2 cellular contexts compared by ENCODE assay signal in the genomic region with DNA sequence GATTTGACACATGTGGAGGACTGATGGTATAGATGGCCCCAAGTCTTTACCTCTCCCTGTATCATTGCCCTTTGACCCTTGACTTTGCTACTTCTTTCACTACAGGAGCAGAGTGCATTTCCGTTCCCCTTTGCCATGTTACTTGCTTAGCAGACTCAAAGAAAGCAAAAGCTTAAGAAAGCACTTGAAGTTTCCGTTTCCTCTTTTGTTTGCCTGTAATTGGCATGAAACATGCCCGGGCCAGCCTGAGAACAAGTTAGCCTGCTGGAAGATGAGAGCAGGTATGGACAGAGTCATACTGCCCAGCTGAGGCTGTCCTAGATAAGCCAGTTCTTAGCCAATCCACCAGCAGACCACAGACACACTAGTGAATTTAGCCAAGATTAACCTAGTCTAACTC.
TF ChIP-seq lines count a peak whose summit lies in the region.

No MANE protein-coding gene starts in this region.

TF ChIP-seq in GM12878, 131 proteins besides CTCF, POLR2A, EP300 and RAD21 (continued from another document):
- TF ChIP-seq, protein P1, sequence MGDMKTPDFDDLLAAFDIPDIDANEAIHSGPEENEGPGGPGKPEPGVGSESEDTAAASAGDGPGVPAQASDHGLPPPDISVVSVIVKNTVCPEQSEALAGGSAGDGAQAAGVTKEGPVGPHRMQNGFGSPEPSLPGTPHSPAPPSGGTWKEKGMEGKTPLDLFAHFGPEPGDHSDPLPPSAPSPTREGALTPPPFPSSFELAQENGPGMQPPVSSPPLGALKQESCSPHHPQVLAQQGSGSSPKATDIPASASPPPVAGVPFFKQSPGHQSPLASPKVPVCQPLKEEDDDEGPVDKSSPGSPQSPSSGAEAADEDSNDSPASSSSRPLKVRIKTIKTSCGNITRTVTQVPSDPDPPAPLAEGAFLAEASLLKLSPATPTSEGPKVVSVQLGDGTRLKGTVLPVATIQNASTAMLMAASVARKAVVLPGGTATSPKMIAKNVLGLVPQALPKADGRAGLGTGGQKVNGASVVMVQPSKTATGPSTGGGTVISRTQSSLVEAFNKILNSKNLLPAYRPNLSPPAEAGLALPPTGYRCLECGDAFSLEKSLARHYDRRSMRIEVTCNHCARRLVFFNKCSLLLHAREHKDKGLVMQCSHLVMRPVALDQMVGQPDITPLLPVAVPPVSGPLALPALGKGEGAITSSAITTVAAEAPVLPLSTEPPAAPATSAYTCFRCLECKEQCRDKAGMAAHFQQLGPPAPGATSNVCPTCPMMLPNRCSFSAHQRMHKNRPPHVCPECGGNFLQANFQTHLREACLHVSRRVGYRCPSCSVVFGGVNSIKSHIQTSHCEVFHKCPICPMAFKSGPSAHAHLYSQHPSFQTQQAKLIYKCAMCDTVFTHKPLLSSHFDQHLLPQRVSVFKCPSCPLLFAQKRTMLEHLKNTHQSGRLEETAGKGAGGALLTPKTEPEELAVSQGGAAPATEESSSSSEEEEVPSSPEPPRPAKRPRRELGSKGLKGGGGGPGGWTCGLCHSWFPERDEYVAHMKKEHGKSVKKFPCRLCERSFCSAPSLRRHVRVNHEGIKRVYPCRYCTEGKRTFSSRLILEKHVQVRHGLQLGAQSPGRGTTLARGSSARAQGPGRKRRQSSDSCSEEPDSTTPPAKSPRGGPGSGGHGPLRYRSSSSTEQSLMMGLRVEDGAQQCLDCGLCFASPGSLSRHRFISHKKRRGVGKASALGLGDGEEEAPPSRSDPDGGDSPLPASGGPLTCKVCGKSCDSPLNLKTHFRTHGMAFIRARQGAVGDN (IDR thresholded peaks at IDR 0.05) = 0 out of 2 replicates have a peak, but pooled peaks have one; percentile 43
- TF ChIP-seq RAD51 (IDR thresholded peaks at IDR 0.05) = no peak

TF ChIP-seq in WTC11, 78 proteins besides CTCF, POLR2A, EP300 and RAD21 (continued from another document):
- TF ChIP-seq, protein P2, sequence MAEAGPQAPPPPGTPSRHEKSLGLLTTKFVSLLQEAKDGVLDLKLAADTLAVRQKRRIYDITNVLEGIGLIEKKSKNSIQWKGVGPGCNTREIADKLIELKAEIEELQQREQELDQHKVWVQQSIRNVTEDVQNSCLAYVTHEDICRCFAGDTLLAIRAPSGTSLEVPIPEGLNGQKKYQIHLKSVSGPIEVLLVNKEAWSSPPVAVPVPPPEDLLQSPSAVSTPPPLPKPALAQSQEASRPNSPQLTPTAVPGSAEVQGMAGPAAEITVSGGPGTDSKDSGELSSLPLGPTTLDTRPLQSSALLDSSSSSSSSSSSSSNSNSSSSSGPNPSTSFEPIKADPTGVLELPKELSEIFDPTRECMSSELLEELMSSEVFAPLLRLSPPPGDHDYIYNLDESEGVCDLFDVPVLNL (CRISPR knock-in tag; IDR thresholded peaks at IDR 0.05; ENCODE audit: borderline replicate concordance, low read depth) = no peak
- TF ChIP-seq JAZF1 (CRISPR knock-in tag; IDR thresholded peaks at IDR 0.05) (no peak), NR2C2 (CRISPR knock-in tag; IDR thresholded peaks at IDR 0.05) (no peak), NR3C1 (CRISPR knock-in tag; conservative IDR thresholded peaks at IDR 0.05; ENCODE audit: low read depth) (no peak), SOX15 (CRISPR knock-in tag; IDR thresholded peaks at IDR 0.05) (no peak)
- TF ChIP-seq, protein P3, sequence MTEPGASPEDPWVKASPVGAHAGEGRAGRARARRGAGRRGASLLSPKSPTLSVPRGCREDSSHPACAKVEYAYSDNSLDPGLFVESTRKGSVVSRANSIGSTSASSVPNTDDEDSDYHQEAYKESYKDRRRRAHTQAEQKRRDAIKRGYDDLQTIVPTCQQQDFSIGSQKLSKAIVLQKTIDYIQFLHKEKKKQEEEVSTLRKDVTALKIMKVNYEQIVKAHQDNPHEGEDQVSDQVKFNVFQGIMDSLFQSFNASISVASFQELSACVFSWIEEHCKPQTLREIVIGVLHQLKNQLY (CRISPR knock-in tag; IDR thresholded peaks at IDR 0.05) = no peak
